ENCODE assay signal across 1 cellular context in the genomic region with DNA sequence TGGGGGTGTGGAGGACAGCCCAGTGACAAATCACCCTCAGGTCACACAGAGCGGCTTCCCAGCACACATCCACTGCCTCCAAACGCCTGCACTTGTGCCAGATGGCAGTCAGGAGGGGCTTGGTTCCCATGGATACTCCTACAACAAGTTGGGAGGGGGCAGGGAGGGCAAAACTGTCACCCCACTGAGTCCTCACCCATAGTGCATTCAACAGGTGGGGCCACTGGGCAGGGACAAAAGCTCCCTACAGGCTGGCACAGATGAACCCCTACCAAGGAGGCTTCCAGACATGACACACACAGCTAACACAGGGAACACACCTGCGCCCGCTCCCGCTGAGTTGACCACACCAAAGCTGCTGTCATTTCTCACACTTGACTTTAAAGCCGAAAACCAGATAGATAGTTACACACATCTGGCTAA.
TF ChIP-seq lines count a peak whose summit lies in the region.

No MANE protein-coding gene starts in this region.

TF ChIP-seq in GM23338, 12 proteins besides CTCF, POLR2A, EP300 and RAD21:
- no peak for TF ChIP-seq ZNF462 (CRISPR knock-in tag; IDR thresholded peaks at IDR 0.05)
- TF ChIP-seq JUNB (IDR thresholded peaks at IDR 0.05; ENCODE audit: unreplicated experiment), result no peak
- TF ChIP-seq EZH2phosphoT487 (IDR thresholded peaks at IDR 0.05; ENCODE audit: unreplicated experiment), result no peak
- TF ChIP-seq POLR2AphosphoS5 (IDR thresholded peaks at IDR 0.05; ENCODE audit: low read depth), result no peak
- no peak for TF ChIP-seq NANOG (IDR thresholded peaks at IDR 0.05; ENCODE audit: borderline replicate concordance)
- TF ChIP-seq ETS1 (IDR thresholded peaks at IDR 0.05), result no peak
